In genomic region chr11:130897262-130898182, GRCh38 we compare ENCODE assay signal across 8 cellular contexts. TPM values are rescaled to one million over a fixed set of nuclear protein-coding genes. Genes with fewer than 3 reads are reported as not detected.
DNase-seq lines count a peak whose midpoint lies in the region; ATAC-seq and TF ChIP-seq lines count a peak whose summit lies in the region.

No MANE protein-coding gene starts in this region.

- peaks cover 41 to 55% of the 10 kb centered on the region in 2 donors for H3K36me3 ChIP-seq in thyroid gland
- H3K36me3 ChIP-seq in Caco-2 (ENCODE audit: control insufficient read depth, insufficient read depth, low read length) = peaks cover 10% of the 10 kb centered on the region

- peaks cover 4 to 25% of the 10 kb centered on the region in 2 donors for H3K4me1 ChIP-seq in thyroid gland
- no peaks in the 10 kb centered on the region; the same call in 1 of the 2 replicates for H3K4me1 ChIP-seq in Caco-2

- 59 to 61% methylated on average over 17 of the region's 17 CpGs for WGBS in thyroid gland, 2 donors

- no peak for TF ChIP-seq CTCF in coronary artery (IDR thresholded peaks at IDR 0.05)
- no peak for TF ChIP-seq CTCF in thyroid gland (IDR thresholded peaks at IDR 0.05)
- no peak for TF ChIP-seq CTCF in Caco-2 (IDR thresholded peaks at IDR 0.05; ENCODE audit: insufficient read depth in 1 of 2, low read depth in 1 of 2, low read length in 1 of 2, severe bottlenecking in 1 of 2, unreplicated experiment in 1 of 2)

- CTCF ChIA-PET in Caco-2 (lab: Charles Lee) = interaction anchor here (0.7 to 1.8 kb wide), 3 partner anchors 19 to 466 kb away, joined by 3 to 4 read pairs (median 4); no protein-coding TSS in a partner anchor

- ATAC-seq in HG02885 (IDR thresholded peaks at IDR 0.05; ENCODE audit: poor library complexity, unreplicated experiment) (no peak), HG03469 (IDR thresholded peaks at IDR 0.05; ENCODE audit: unreplicated experiment) (no peak), HG02763 (IDR thresholded peaks at IDR 0.05; ENCODE audit: unreplicated experiment) (no peak)

- H3K9me3 ChIP-seq in thyroid gland = no peaks in the 10 kb centered on the region
- no peaks in the 10 kb centered on the region for H3K9me3 ChIP-seq in Caco-2

- TF ChIP-seq POLR2A in thyroid gland (IDR thresholded peaks at IDR 0.05) = no peak

- H3K4me3 Mint-ChIP-seq in Caco-2 (ENCODE audit: unreplicated experiment) = no peak overlapping the region

- H3K27ac Mint-ChIP-seq in Caco-2 (ENCODE audit: unreplicated experiment) = no peak overlapping the region

- H3K27me3 ChIP-seq in thyroid gland (no peaks in the 10 kb centered on the region), Caco-2 (replicated peaks; ENCODE audit: control insufficient read depth, insufficient read depth, low read length) (no peaks in the 10 kb centered on the region)

- peak overlapping the region; percentile 52 for H3K4me3 ChIP-seq in coronary artery
- H3K4me3 ChIP-seq in thyroid gland (replicated peaks in 1 of 3) = no peak overlapping the region
- H3K4me3 ChIP-seq in Caco-2 (ENCODE audit: low read depth, low read length) = no peak overlapping the region

- POLR2A ChIA-PET in Caco-2 (lab: Charles Lee) = no interaction called here

- H3K27ac ChIP-seq in coronary artery (peak overlapping the region; percentile 90 to 94), thyroid gland (peak overlapping the region; percentile 32 to 81 (median 74))

- DNase-seq in NCI-H226 = peak; percentile 98
- peak; percentile 97 for DNase-seq in coronary artery (ENCODE audit: low spot score)
- peak; percentile 70 for DNase-seq in medulla oblongata (ENCODE audit: extremely low spot score)
- peak; percentile 53 to 67 for DNase-seq in thyroid gland
- DNase-seq in Caco-2 = no peak

- intact Hi-C loops in thyroid gland (cut with DNase I) (no loop called here), Caco-2 (cut with micrococcal nuclease; ENCODE audit: unreplicated experiment) (no loop called here)

- H3K27me3 Mint-ChIP-seq in Caco-2 (ENCODE audit: insufficient read depth, unreplicated experiment) = no peaks in the 10 kb centered on the region

- H3K9me3 Mint-ChIP-seq in Caco-2 (ENCODE audit: unreplicated experiment) = no peaks in the 10 kb centered on the region

- no peaks in the 10 kb centered on the region for H3K4me1 Mint-ChIP-seq in Caco-2 (ENCODE audit: low read depth, unreplicated experiment)

- peaks cover 61% of the 10 kb centered on the region for H3K36me3 Mint-ChIP-seq in Caco-2 (ENCODE audit: insufficient read depth, unreplicated experiment)

- no TSS peak for BruUV-seq in Caco-2 (replicated peaks; lab: Mats Ljungman, UMichigan)

RNA-seq across cellular contexts. Expression of gene SNX19, which starts 18.8 kb away (rescaled TPM):
- total RNA-seq in thyroid gland (100 to 1,000 TPM in 3 of 4 donors, 10 to 100 TPM in 1; 82.1 to 146 (median 127) TPM), Caco-2 (2022) (79.8 and 82.4 TPM in 2 replicates)

Comparison
In these comparisons a context has a peak if more than half of its experiments do, and no peak if none do; other contexts are left out.
1. DNase-seq: peak in NCI-H226 (single experiment), coronary artery (single experiment), medulla oblongata (single experiment) and thyroid gland (2 of 2); none in Caco-2 (0 of 2).